ENCODE assay signal across 8 cellular contexts in genomic region chr9:127734747-127735529, GRCh38. TPM values are rescaled to one million over a fixed set of nuclear protein-coding genes. Genes with fewer than 3 reads are reported as not detected.
DNase-seq lines count a peak whose midpoint lies in the region; ATAC-seq, FAIRE-seq and TF ChIP-seq lines count a peak whose summit lies in the region.

Gene TOR2A, minus strand, starts transcription at chr9:127735294. Its CDS starts 24 bp downstream, at chr9:127735270.

- no peaks in the 10 kb centered on the region for H3K9me3 ChIP-seq in A549
- no peaks in the 10 kb centered on the region for H3K9me3 ChIP-seq in body of pancreas
- no peaks in the 10 kb centered on the region for H3K9me3 ChIP-seq in iPS DF 6.9 (ENCODE audit: control insufficient read depth, insufficient read depth, low read length)

- DNase-seq in A549 (ENCODE audit: low read depth in 1 of 2, low spot score in 1 of 2) (peak; percentile 91 to 97), NCI-H2107 treated with DMSO at 0.1 percent for 48 hours (lab: John Stamatoyannopoulos, UW; ENCODE audit: unreplicated experiment) (peak; percentile 82), body of pancreas (peak; percentile 97 to 98 (median 98)), iPS DF 6.9 (ENCODE audit: low read depth, low spot score) (peak; percentile 97), skeletal muscle cell (ENCODE audit: low read depth) (peak; percentile 85)

- TF ChIP-seq POLR2A in A549 (IDR thresholded peaks at IDR 0.05; ENCODE audit: low read length) (peak; percentile 78), GM18526 (IDR thresholded peaks at IDR 0.05; ENCODE audit: extremely low read depth, insufficient read length) (peak; percentile 71), body of pancreas (IDR thresholded peaks at IDR 0.05) (peak; percentile 77 to 80 (median 77))

- ATAC-seq in A549 (peak; percentile 92 to 95), HG03066 (IDR thresholded peaks at IDR 0.05; ENCODE audit: low read depth, unreplicated experiment) (peak; percentile 89), body of pancreas (peak; percentile 95)

- under 1% methylated on average over 35 of the region's 76 CpGs for WGBS in A549 (ENCODE audit: missing lambda C conversion rate)
- WGBS in body of pancreas, 2 donors = 0% methylated on average over 8 to 68 of the region's 76 CpGs
- WGBS in iPS DF 6.9 (ENCODE audit: insufficient coverage, insufficient read length) = no CpG with 5 or more reads among the region's 76 CpGs

- no peak; a peak in 1 of 5 replicates for TF ChIP-seq EP300 in A549 (IDR thresholded peaks at IDR 0.05)

- H3K36me3 ChIP-seq in body of pancreas (replicated peaks in 1 of 2; ENCODE audit: insufficient read depth in 1 of 2, low read depth in 2 of 2) (no peaks in the 10 kb centered on the region), iPS DF 6.9 (ENCODE audit: control insufficient read depth, insufficient read depth, low read length) (peaks cover 2% of the 10 kb centered on the region; the same call in 1 of the 2 replicates)

- intact Hi-C loops in body of pancreas (cut with DNase I) = loop anchor here (5.0 to 10.0 kb wide), 5 partner anchors 47 to 197 kb away; partner anchors contain the start of genes AK1 and PIP5KL1

- POLR2A ChIA-PET in A549 (lab: Yijun Ruan, JAX) = interaction anchor here (0.5 to 2.0 kb wide), 11 partner anchors 19 to 359 kb away, joined by 3 to 12 read pairs (median 3); partner anchors contain the start of genes CDK9, LRSAM1, PTRH1 and RPL12

- H3K27ac ChIP-seq in A549 = peak within 1 kb of the TSS; percentile 96
- peak within 1 kb of the TSS; percentile 81 to 99 (median 93) for H3K27ac ChIP-seq in body of pancreas
- H3K27ac ChIP-seq in iPS DF 6.9 (ENCODE audit: low read length) = no peak within 1 kb of the TSS

- TF ChIP-seq CTCF in A549 (IDR thresholded peaks at IDR 0.05) (peak; percentile 90), body of pancreas (IDR thresholded peaks at IDR 0.05) (peak; percentile 92 to 99 (median 99))

- peak; percentile 98 for TF ChIP-seq RAD21 in A549 (conservative IDR thresholded peaks at IDR 0.05 in 1 of 2, IDR thresholded peaks at IDR 0.05 in 1 of 2)

- FAIRE-seq in A549 (lab: Jason Lieb, UNC) = peak; percentile 56
- peak; percentile 69 for FAIRE-seq in TTC549 (lab: Jason Lieb, UNC)

- H3K4me1 ChIP-seq in A549 (peaks cover 12% of the 10 kb centered on the region), body of pancreas (peaks cover 7% of the 10 kb centered on the region), iPS DF 6.9 (ENCODE audit: control insufficient read depth, insufficient read depth, low read length) (peaks cover 6% of the 10 kb centered on the region)

- H3K4me3 ChIP-seq in A549 (peak within 1 kb of the TSS; percentile 72), body of pancreas (peak within 1 kb of the TSS; percentile 63 to 70), iPS DF 6.9 (ENCODE audit: low read length) (peak within 1 kb of the TSS; percentile 77; the same call in 1 of the 2 replicates), skeletal muscle cell (ENCODE audit: low read depth, low read length) (peak within 1 kb of the TSS; percentile 67)

- CTCF ChIA-PET in A549 (lab: Yijun Ruan, JAX) = interaction anchor here (0.5 to 15.7 kb wide), 117 partner anchors 10 to 686 kb away, joined by 3 to 243 read pairs (median 5); partner anchors contain the start of genes CDK9, CFAP157, FPGS and LRSAM1

- peak within 1 kb of the TSS; percentile 86 for H3K4me2 ChIP-seq in A549

- H3K27me3 ChIP-seq in body of pancreas (no peaks in the 10 kb centered on the region), iPS DF 6.9 (ENCODE audit: control insufficient read depth, insufficient read depth, low read length) (no peaks in the 10 kb centered on the region)

TF ChIP-seq in A549, 52 proteins besides CTCF, POLR2A, EP300 and RAD21:
- TF ChIP-seq NFE2L2 (conservative IDR thresholded peaks at IDR 0.05; ENCODE audit: low read length) (no peak), RFX5 (IDR thresholded peaks at IDR 0.05) (peak; percentile 94), PHF8 (IDR thresholded peaks at IDR 0.05; ENCODE audit: borderline replicate concordance, low read depth) (peak; percentile 75; the same call in 1 of the 2 replicates), NPAS2 (CRISPR knock-in tag; IDR thresholded peaks at IDR 0.05; ENCODE audit: borderline replicate concordance) (no peak), MAX (IDR thresholded peaks at IDR 0.05) (peak; percentile 60; the same call in 1 of the 2 replicates), KDM1A (IDR thresholded peaks at IDR 0.05; ENCODE audit: low read depth) (no peak), SREBF2 (IDR thresholded peaks at IDR 0.05) (no peak), ZSCAN20 (CRISPR knock-in tag; IDR thresholded peaks at IDR 0.05) (no peak), SMC3 (IDR thresholded peaks at IDR 0.05) (peak; percentile 97), PBX3 (IDR thresholded peaks at IDR 0.05) (no peak), GATA3 (IDR thresholded peaks at IDR 0.05; ENCODE audit: borderline replicate concordance) (0 out of 2 replicates have a peak, but pooled peaks have one; percentile 9), JUNB (IDR thresholded peaks at IDR 0.05) (no peak), CBX2 (IDR thresholded peaks at IDR 0.05; ENCODE audit: borderline replicate concordance, low read depth) (no peak), JUN (IDR thresholded peaks at IDR 0.05) (peak; percentile 29 to 76; a peak in 2 of 5 replicates), MYC (IDR thresholded peaks at IDR 0.05; ENCODE audit: borderline replicate concordance, low read length) (peak; percentile 62; the same call in 1 of the 2 replicates)
- TF ChIP-seq, protein P1, sequence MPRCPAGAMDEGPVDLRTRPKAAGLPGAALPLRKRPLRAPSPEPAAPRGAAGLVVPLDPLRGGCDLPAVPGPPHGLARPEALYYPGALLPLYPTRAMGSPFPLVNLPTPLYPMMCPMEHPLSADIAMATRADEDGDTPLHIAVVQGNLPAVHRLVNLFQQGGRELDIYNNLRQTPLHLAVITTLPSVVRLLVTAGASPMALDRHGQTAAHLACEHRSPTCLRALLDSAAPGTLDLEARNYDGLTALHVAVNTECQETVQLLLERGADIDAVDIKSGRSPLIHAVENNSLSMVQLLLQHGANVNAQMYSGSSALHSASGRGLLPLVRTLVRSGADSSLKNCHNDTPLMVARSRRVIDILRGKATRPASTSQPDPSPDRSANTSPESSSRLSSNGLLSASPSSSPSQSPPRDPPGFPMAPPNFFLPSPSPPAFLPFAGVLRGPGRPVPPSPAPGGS (IDR thresholded peaks at IDR 0.05) = 0 out of 3 replicates have a peak, but pooled peaks have one; percentile 42
- TF ChIP-seq, protein P2, sequence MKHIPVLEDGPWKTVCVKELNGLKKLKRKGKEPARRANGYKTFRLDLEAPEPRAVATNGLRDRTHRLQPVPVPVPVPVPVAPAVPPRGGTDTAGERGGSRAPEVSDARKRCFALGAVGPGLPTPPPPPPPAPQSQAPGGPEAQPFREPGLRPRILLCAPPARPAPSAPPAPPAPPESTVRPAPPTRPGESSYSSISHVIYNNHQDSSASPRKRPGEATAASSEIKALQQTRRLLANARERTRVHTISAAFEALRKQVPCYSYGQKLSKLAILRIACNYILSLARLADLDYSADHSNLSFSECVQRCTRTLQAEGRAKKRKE (CRISPR knock-in tag; IDR thresholded peaks at IDR 0.05; ENCODE audit: low read depth) = no peak
- TF ChIP-seq, protein P3, sequence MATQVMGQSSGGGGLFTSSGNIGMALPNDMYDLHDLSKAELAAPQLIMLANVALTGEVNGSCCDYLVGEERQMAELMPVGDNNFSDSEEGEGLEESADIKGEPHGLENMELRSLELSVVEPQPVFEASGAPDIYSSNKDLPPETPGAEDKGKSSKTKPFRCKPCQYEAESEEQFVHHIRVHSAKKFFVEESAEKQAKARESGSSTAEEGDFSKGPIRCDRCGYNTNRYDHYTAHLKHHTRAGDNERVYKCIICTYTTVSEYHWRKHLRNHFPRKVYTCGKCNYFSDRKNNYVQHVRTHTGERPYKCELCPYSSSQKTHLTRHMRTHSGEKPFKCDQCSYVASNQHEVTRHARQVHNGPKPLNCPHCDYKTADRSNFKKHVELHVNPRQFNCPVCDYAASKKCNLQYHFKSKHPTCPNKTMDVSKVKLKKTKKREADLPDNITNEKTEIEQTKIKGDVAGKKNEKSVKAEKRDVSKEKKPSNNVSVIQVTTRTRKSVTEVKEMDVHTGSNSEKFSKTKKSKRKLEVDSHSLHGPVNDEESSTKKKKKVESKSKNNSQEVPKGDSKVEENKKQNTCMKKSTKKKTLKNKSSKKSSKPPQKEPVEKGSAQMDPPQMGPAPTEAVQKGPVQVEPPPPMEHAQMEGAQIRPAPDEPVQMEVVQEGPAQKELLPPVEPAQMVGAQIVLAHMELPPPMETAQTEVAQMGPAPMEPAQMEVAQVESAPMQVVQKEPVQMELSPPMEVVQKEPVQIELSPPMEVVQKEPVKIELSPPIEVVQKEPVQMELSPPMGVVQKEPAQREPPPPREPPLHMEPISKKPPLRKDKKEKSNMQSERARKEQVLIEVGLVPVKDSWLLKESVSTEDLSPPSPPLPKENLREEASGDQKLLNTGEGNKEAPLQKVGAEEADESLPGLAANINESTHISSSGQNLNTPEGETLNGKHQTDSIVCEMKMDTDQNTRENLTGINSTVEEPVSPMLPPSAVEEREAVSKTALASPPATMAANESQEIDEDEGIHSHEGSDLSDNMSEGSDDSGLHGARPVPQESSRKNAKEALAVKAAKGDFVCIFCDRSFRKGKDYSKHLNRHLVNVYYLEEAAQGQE (IDR thresholded peaks at IDR 0.05) = no peak

RNA-seq across cellular contexts. Expression of gene TOR2A, which starts in this region (rescaled TPM):
- 4.9 and 5.5 TPM in 2 replicates for polyA plus RNA-seq in A549 (2011; rRNA removed)
- polyA plus RNA-seq in A549 (2012; cell fraction: cytosol; rRNA removed) = 15.0 and 22.1 TPM in 2 replicates
- polyA plus RNA-seq in A549 (2012; cell fraction: nucleus; rRNA removed) = 19.8 and 27.2 TPM in 2 replicates
- polyA plus RNA-seq in A549 (2017; fragmentation: RNase III; extraction: RNeasy Plus Mini Kit Qiagen cat#74134 plus additional on column Dnase treatment) = 9.4 to 9.6 TPM (median 9.5 TPM) in 3 replicates
- 4.1 and 5.1 TPM in 2 replicates for polyA minus RNA-seq in A549 (2011; rRNA and poly(A)+ RNA removed)
- 10 to 100 TPM in 1 of 2 donors, 1 to 10 TPM in 1; 8.3 to 14.2 TPM for total RNA-seq in body of pancreas
